In the genomic region with DNA sequence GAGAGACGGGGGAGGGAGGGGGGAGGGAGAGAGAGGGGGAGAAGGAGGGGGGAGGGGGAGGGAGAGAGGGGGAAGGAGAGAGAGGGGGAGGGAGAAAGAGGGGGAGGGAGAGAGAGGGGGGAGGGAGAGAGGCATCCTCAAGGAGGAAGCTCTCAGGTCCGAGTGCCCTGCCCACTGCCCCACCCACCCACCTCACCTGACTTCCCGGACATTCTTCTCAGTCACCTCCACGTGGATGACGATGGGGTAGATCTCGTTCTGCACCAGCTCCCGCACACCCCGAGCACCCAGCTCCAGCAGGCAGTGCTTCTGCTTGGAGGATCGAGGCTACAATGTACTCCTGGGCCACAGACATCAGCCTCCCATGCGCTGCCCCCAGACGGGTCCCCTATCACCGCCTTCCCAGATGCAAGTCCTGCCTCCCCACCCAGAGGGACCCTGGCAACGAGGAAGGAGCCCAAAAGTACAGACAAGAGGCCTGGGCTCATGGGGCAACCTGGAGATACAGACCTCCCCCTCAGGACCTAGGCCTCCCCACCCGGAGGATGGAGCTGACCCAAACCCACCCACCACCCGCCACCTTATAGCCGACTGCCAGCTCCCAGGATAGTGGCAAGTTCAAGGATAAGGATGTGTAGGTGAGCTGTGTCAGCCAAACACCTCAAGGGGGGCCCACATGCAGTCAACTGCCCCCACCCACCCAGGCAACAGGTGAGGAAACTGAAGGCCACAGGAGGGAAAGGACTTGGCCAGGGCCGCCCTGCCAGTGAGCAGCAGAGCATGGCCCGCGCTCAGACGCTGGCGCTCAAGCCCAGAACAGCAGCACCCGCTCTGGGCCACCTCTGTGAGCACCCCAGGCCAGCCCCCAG, we compare ENCODE assay signal across 1 cellular context.
TF ChIP-seq lines count a peak whose summit lies in the region.

No MANE protein-coding gene starts in this region.

TF ChIP-seq in HepG2, 621 proteins besides CTCF, POLR2A, EP300 and RAD21:
- TF ChIP-seq TBX3 (IDR thresholded peaks at IDR 0.05; ENCODE audit: borderline replicate concordance) (no peak), ZNF24 (IDR thresholded peaks at IDR 0.05) (no peak), SIX1 (CRISPR knock-in tag; IDR thresholded peaks at IDR 0.05; ENCODE audit: borderline replicate concordance) (no peak), ZNF629 (CRISPR knock-in tag; conservative IDR thresholded peaks at IDR 0.05) (no peak), HNRNPK (IDR thresholded peaks at IDR 0.05; ENCODE audit: low read depth, low read length, poor library complexity, severe bottlenecking) (peak; percentile 57), ZNF317 (CRISPR knock-in tag; IDR thresholded peaks at IDR 0.05) (no peak)
